ENCODE assay signal across 18 cellular contexts in genomic region chr1:22976127-22976460, GRCh38. TPM values are rescaled to one million over a fixed set of nuclear protein-coding genes. Genes with fewer than 3 reads are reported as not detected.
DNase-seq lines count a peak whose midpoint lies in the region; ATAC-seq and TF ChIP-seq lines count a peak whose summit lies in the region.
"Had no signal": no experiment of that assay in that cellular context is flagged by ENCODE, and none has a peak within 500 bp of the region (broad histone marks: within the 10 kb centered on the region; RNA-seq: fewer than 3 reads in every experiment).

No MANE protein-coding gene starts in this region.

- H3K9me3 Mint-ChIP-seq in MCF 10A (ENCODE audit: unreplicated experiment) (no peaks in the 10 kb centered on the region), glutamatergic neuron (ENCODE audit: unreplicated experiment) (peaks cover 6% of the 10 kb centered on the region)
- H3K9me3 Mint-ChIP-seq: activated naive CD4-positive, alpha-beta T cell treated with anti-CD3 and anti-CD28 coated beads, Interleukin-2, amount 50 U/mL, for 72 hours; effector memory CD8-positive, alpha-beta T cell; stimulated activated naive CD8-positive, alpha-beta T cell treated with anti-CD3 and anti-CD28 coated beads, Interleukin-15, Interleukin-2, amounts not matched to agents 100 ng/mL and 50 ng/mL, for 24 hours had no signal

- POLR2A ChIA-PET in MCF 10A (lab: Yijun Ruan, JAX) (no interaction called here), Panc1 (lab: Charles Lee) (no interaction called here)

- peaks cover 17% of the 10 kb centered on the region for H3K4me1 ChIP-seq in mammary epithelial cell (ENCODE audit: insufficient read depth, low read length)
- H3K4me1 ChIP-seq in Panc1 (ENCODE audit: control insufficient read depth, insufficient read depth, low read length), result no peaks in the 10 kb centered on the region
- no peaks in the 10 kb centered on the region for H3K4me1 ChIP-seq in testis
- H3K4me1 ChIP-seq: uterus had no signal

- H3K4me3 Mint-ChIP-seq in MCF 10A (ENCODE audit: unreplicated experiment) (no peak overlapping the region), glutamatergic neuron (ENCODE audit: unreplicated experiment) (no peak overlapping the region)
- H3K4me3 Mint-ChIP-seq: effector memory CD8-positive, alpha-beta T cell; stimulated activated naive CD8-positive, alpha-beta T cell treated with anti-CD3 and anti-CD28 coated beads, Interleukin-15, Interleukin-2, amounts not matched to agents 100 ng/mL and 50 ng/mL, for 24 hours had no signal

- no peaks in the 10 kb centered on the region for H4K20me1 ChIP-seq in mammary epithelial cell (ENCODE audit: insufficient read depth, low read length)

- H3K27ac Mint-ChIP-seq in MCF 10A (ENCODE audit: low read depth, unreplicated experiment), result no peak overlapping the region
- H3K27ac Mint-ChIP-seq in glutamatergic neuron (ENCODE audit: unreplicated experiment), result peak overlapping the region; percentile 64
- H3K27ac Mint-ChIP-seq: effector memory CD8-positive, alpha-beta T cell; stimulated activated naive CD8-positive, alpha-beta T cell treated with anti-CD3 and anti-CD28 coated beads, Interleukin-15, Interleukin-2, amounts not matched to agents 100 ng/mL and 50 ng/mL, for 24 hours had no signal

- WGBS in mammary epithelial cell (ENCODE audit: low coverage, missing lambda C conversion rate), result 45% methylated on average over 4 of the region's 4 CpGs
- WGBS in testis, 2 donors, result 65 to 77% methylated on average over 3 to 4 of the region's 4 CpGs

- H3K4me3 ChIP-seq in mammary epithelial cell (replicated peaks in 1 of 3; ENCODE audit: insufficient read depth in 1 of 3, low read depth in 2 of 3, low read length in 3 of 3) (no peak overlapping the region), Panc1 (ENCODE audit: low read depth in 2 of 2, low read length in 2 of 2) (peak overlapping the region in 1 of 2 experiments; percentile 43; a peak in 2 of 4 replicates), testis (no peak overlapping the region)
- H3K4me3 ChIP-seq: heart right ventricle, MG63, uterus had no signal

- H3K4me1 Mint-ChIP-seq in MCF 10A (ENCODE audit: insufficient read depth, unreplicated experiment) (peaks cover 36% of the 10 kb centered on the region), glutamatergic neuron (ENCODE audit: low read depth, unreplicated experiment) (peaks cover 16% of the 10 kb centered on the region)

- no peaks in the 10 kb centered on the region for H3K36me3 Mint-ChIP-seq in MCF 10A (ENCODE audit: insufficient read depth, unreplicated experiment)
- H3K36me3 Mint-ChIP-seq in glutamatergic neuron (ENCODE audit: unreplicated experiment), result no peaks in the 10 kb centered on the region
- H3K36me3 Mint-ChIP-seq: activated naive CD4-positive, alpha-beta T cell treated with anti-CD3 and anti-CD28 coated beads, Interleukin-2, amount 50 U/mL, for 72 hours had no signal

- TF ChIP-seq POLR2A in testis (IDR thresholded peaks at IDR 0.05), result no peak

- CTCF ChIA-PET in mammary epithelial cell (lab: Charles Lee; ENCODE audit: low non-redundant PET), result no interaction called here
- CTCF ChIA-PET in MCF 10A (lab: Yijun Ruan, JAX), result interaction anchor here (0.6 to 2.1 kb wide), 7 partner anchors 12 to 297 kb away, joined by 3 to 15 read pairs (median 3); no protein-coding TSS in a partner anchor
- CTCF ChIA-PET in Panc1 (lab: Charles Lee), result interaction anchor here (1.0 kb wide), 1 partner anchor 208 kb away, joined by 4 read pairs; no protein-coding TSS in a partner anchor

- no peaks in the 10 kb centered on the region for H3K79me2 ChIP-seq in mammary epithelial cell (ENCODE audit: insufficient read depth, low read length)

- in situ Hi-C loops in mammary epithelial cell (cut with MboI; ENCODE audit: low sequenced_read_pairs in 2 of 2) (loop anchor here (5.0 to 10.0 kb wide), 6 partner anchors 99 to 556 kb away; partner anchors contain the start of genes E2F2 (in 1 of the 2) and HTR1D (in 1 of the 2)), Panc1 (cut with HindIII; ENCODE audit: low pct_unique_long_range_greater_than_20kb, low sequenced_read_pairs) (no loop called here)

- H2AFZ ChIP-seq in mammary epithelial cell (ENCODE audit: low read depth, low read length), result peak overlapping the region; percentile 76

- DNase-seq in mammary epithelial cell (no peak), MCF 10A (ENCODE audit: unreplicated experiment) (no peak), Panc1 (ENCODE audit: low read depth, low spot score) (no peak), glutamatergic neuron (no peak), testis (peak; percentile 2), NCI-H524 treated with DMSO at 0.1 percent for 48 hours (lab: John Stamatoyannopoulos, UW) (no peak), NCI-H510A treated with DMSO at 0.1 percent for 48 hours (lab: John Stamatoyannopoulos, UW) (no peak)
- DNase-seq: activated CD4-positive, CD25-positive, alpha-beta regulatory T cell treated with anti-CD3 and anti-CD28 coated beads, Interleukin-2, amount 50 U/mL, for 72 hours; uterus had no signal

- peak overlapping the region; percentile 12 for H3K4me2 ChIP-seq in mammary epithelial cell (ENCODE audit: insufficient read depth, low read depth, low read length)

- BruUV-seq in mammary epithelial cell (replicated peaks; lab: Mats Ljungman, UMichigan), result no TSS peak
- no TSS peak for BruUV-seq in MCF 10A (replicated peaks; lab: Mats Ljungman, UMichigan)
- no TSS peak for BruUV-seq in Panc1 (replicated peaks; lab: Mats Ljungman, UMichigan)

- ATAC-seq in Panc1 (no peak), GM18861 (IDR thresholded peaks at IDR 0.05; ENCODE audit: unreplicated experiment) (no peak)

- H3K36me3 ChIP-seq in mammary epithelial cell (ENCODE audit: insufficient read depth, low read length) (no peaks in the 10 kb centered on the region), Panc1 (ENCODE audit: control insufficient read depth, insufficient read depth, low read length) (no peaks in the 10 kb centered on the region), testis (ENCODE audit: low read depth, missing control alignments) (no peaks in the 10 kb centered on the region)
- H3K36me3 ChIP-seq: heart right ventricle, MG63, uterus had no signal

- TF ChIP-seq CTCF in mammary epithelial cell (conservative IDR thresholded peaks at IDR 0.05 in 1 of 2, IDR thresholded peaks at IDR 0.05 in 1 of 2; ENCODE audit: extremely low read depth in 1 of 2, insufficient read depth in 1 of 2, low read depth in 1 of 2, low read length in 2 of 2), result no peak
- TF ChIP-seq CTCF in MCF 10A (IDR thresholded peaks at IDR 0.05; ENCODE audit: unreplicated experiment), result no peak
- no peak for TF ChIP-seq CTCF in Panc1 (IDR thresholded peaks at IDR 0.05)
- no peak for TF ChIP-seq CTCF in glutamatergic neuron (IDR thresholded peaks at IDR 0.05; ENCODE audit: partially characterized antibody, unreplicated experiment)
- TF ChIP-seq CTCF in testis (IDR thresholded peaks at IDR 0.05), result no peak

- H3K27ac ChIP-seq in mammary epithelial cell (ENCODE audit: insufficient read depth, low read depth, low read length) (no peak overlapping the region), Panc1 (ENCODE audit: low read length) (peak overlapping the region; percentile 29; the same call in 1 of the 2 replicates), testis (no peak overlapping the region)
- H3K27ac ChIP-seq: heart right ventricle, uterus had no signal

- H3K27me3 Mint-ChIP-seq in MCF 10A (ENCODE audit: insufficient read depth, unreplicated experiment) (no peaks in the 10 kb centered on the region), glutamatergic neuron (ENCODE audit: unreplicated experiment) (peaks cover 3% of the 10 kb centered on the region)

- H3K27me3 ChIP-seq in mammary epithelial cell (ENCODE audit: insufficient read depth, low read length) (no peaks in the 10 kb centered on the region), Panc1 (ENCODE audit: control insufficient read depth, insufficient read depth, low read length) (no peaks in the 10 kb centered on the region), testis (no peaks in the 10 kb centered on the region)
- H3K27me3 ChIP-seq: MG63 had no signal

- no peak overlapping the region for H3K9ac ChIP-seq in mammary epithelial cell (ENCODE audit: insufficient read depth, low read length)

- intact Hi-C loops in mammary epithelial cell (cut with micrococcal nuclease), result loop anchor here (1.0 to 10.0 kb wide), 13 partner anchors 44 to 769 kb away; partner anchors contain the start of genes ASAP3 and ELOA
- intact Hi-C loops in MCF 10A (cut with micrococcal nuclease), result loop anchor here (1.0 to 5.0 kb wide), 8 partner anchors 43 to 661 kb away; partner anchors contain the start of gene KDM1A
- intact Hi-C loops in Panc1 (cut with micrococcal nuclease; ENCODE audit: unreplicated experiment), result loop anchor here (2.0 to 10.0 kb wide), 3 partner anchors 106 to 299 kb away; no protein-coding TSS in a partner anchor
- intact Hi-C loops in testis (cut with DNase I; ENCODE audit: low total_unique reads), result no loop called here

- H3K9me3 ChIP-seq in mammary epithelial cell (replicated peaks; ENCODE audit: insufficient read depth, low read length) (no peaks in the 10 kb centered on the region), Panc1 (ENCODE audit: control insufficient read depth, insufficient read depth, low read depth, low read length) (no peaks in the 10 kb centered on the region), testis (no peaks in the 10 kb centered on the region)
- H3K9me3 ChIP-seq: heart right ventricle, MG63, uterus had no signal

- dilution Hi-C loops in mammary epithelial cell (cut with HindIII; ENCODE audit: low sequenced_read_pairs), result no loop called here

RNA-seq across cellular contexts. Expression of gene LACTBL1, which starts 3.4 kb away (rescaled TPM):
- total RNA-seq in mammary epithelial cell, result not detected
- not detected for polyA plus RNA-seq in mammary epithelial cell
- polyA minus RNA-seq in mammary epithelial cell, result not detected
- total RNA-seq in MCF 10A (2022), result not detected in 2 replicates
- total RNA-seq in Panc1 (2021; ENCODE audit: unreplicated experiment), result not detected
- not detected for polyA plus RNA-seq in Panc1 (2012; ENCODE audit: insufficient read length)
- total RNA-seq in glutamatergic neuron (ENCODE audit: unreplicated experiment), result not detected
- total RNA-seq in testis, result 1 to 10 TPM in 1 of 2 donors, under 1 TPM in 1; 0.50 to 1.6 TPM
- polyA plus RNA-seq in testis (ENCODE audit: insufficient read depth, low read depth, low replicate concordance), result not detected
- total RNA-seq: A172; activated naive CD4-positive, alpha-beta T cell treated with anti-CD3 and anti-CD28 coated beads, Interleukin-2, amount 50 U/mL, for 72 hours; heart right ventricle; lower leg skin; skeletal muscle tissue; uterus had no signal
- polyA plus RNA-seq: heart right ventricle had no signal

RNA-seq across cellular contexts. Expression of gene TEX46, which starts 39.6 kb away (rescaled TPM):
- total RNA-seq in mammary epithelial cell (not detected), MCF 10A (2022) (0.71 TPM in 1 of 2 replicates, not detected in the other), Panc1 (2021; ENCODE audit: unreplicated experiment) (not detected), glutamatergic neuron (ENCODE audit: unreplicated experiment) (not detected), testis (10 to 100 TPM; 13.8 to 39.9 TPM)
- polyA plus RNA-seq in mammary epithelial cell (not detected), testis (ENCODE audit: insufficient read depth, low read depth, low replicate concordance) (98.6 TPM)
- polyA minus RNA-seq in mammary epithelial cell, result not detected
- not detected for polyA plus RNA-seq in Panc1 (2012; ENCODE audit: insufficient read length)
- total RNA-seq: A172; activated naive CD4-positive, alpha-beta T cell treated with anti-CD3 and anti-CD28 coated beads, Interleukin-2, amount 50 U/mL, for 72 hours; heart right ventricle; lower leg skin; skeletal muscle tissue had no signal
- polyA plus RNA-seq: heart right ventricle had no signal

RNA-seq across cellular contexts. Expression of gene KDM1A, which starts 43.2 kb away (rescaled TPM):
- total RNA-seq in mammary epithelial cell (10 to 100 TPM; 65.1 to 65.8 TPM), MCF 10A (2022) (64.2 and 72.3 TPM in 2 replicates), Panc1 (2021; ENCODE audit: unreplicated experiment) (120 TPM), glutamatergic neuron (ENCODE audit: unreplicated experiment) (301 TPM), testis (100 to 1,000 TPM; 131 to 157 TPM)
- polyA plus RNA-seq in mammary epithelial cell (86.3 TPM), testis (ENCODE audit: insufficient read depth, low read depth, low replicate concordance) (238 TPM)
- polyA minus RNA-seq in mammary epithelial cell, result 116 TPM
- 101 TPM for polyA plus RNA-seq in Panc1 (2012; ENCODE audit: insufficient read length)
